ENCODE assay signal across 23 cellular contexts in genomic region chr15:61605343-61605742, GRCh38.
A peak's percentile ranks its signal among the peaks of the same experiment; 100 is the strongest.
DNase-seq lines count a peak whose midpoint lies in the region; ATAC-seq, FAIRE-seq and TF ChIP-seq lines count a peak whose summit lies in the region.
"Had no signal": no experiment of that assay in that cellular context is flagged by ENCODE, and none has a peak within 500 bp of the region (broad histone marks: within the 10 kb centered on the region; RNA-seq: fewer than 3 reads in every experiment).

No MANE protein-coding gene starts in this region.

- no TSS peak for BruUV-seq in IMR-90 (replicated peaks; lab: Mats Ljungman, UMichigan)

- intact Hi-C loops in IMR-90 (cut with micrococcal nuclease): no loop called here
- intact Hi-C loops in activated T-helper 2 cell treated with anti-CD3 and anti-CD28 coated beads, Interferon-gamma antibody, Interleukin-2, Interleukin-4, amounts not matched to agents 10 μg/mL and 5 μg/mL and 100 μg/mL, durations not matched to agents 14 hours and 24 hours and 36 hours (cut with micrococcal nuclease): no loop called here

- H2BK5ac ChIP-seq in IMR-90 (ENCODE audit: low read depth, low read length, poor library complexity, severe bottlenecking): no peak overlapping the region
- H2BK5ac ChIP-seq in H1 (ENCODE audit: low read depth, low read length): no peak overlapping the region

- ATAC-seq in A549: no peak
- ATAC-seq in IMR-90 (ENCODE audit: low read depth): no peak
- no peak for ATAC-seq in GM21786 (IDR thresholded peaks at IDR 0.05; ENCODE audit: unreplicated experiment)
- ATAC-seq: CD8-positive, alpha-beta T cell had no signal

- H3K79me1 ChIP-seq in IMR-90 (ENCODE audit: low read depth in 1 of 2, low read length in 2 of 2) (no peaks in the 10 kb centered on the region), H1 (ENCODE audit: low read depth, low read length) (no peaks in the 10 kb centered on the region)

- TF ChIP-seq POLR2A in A549 (IDR thresholded peaks at IDR 0.05; ENCODE audit: low read length) (no peak), IMR-90 (IDR thresholded peaks at IDR 0.05; ENCODE audit: low read depth, low read length) (no peak), H1 (IDR thresholded peaks at IDR 0.05; ENCODE audit: control extremely low read depth in 1 of 2, low read depth in 2 of 2, low read length in 2 of 2) (no peak)

- no peak overlapping the region for H3K18ac ChIP-seq in IMR-90 (ENCODE audit: low read depth, low read length)
- H3K18ac ChIP-seq in H1 (ENCODE audit: extremely low read depth, low read length): no peak overlapping the region

- no peak overlapping the region for H3K9ac ChIP-seq in IMR-90 (ENCODE audit: low read depth, low read length)
- no peak overlapping the region for H3K9ac ChIP-seq in H1 (replicated peaks in 1 of 4; ENCODE audit: extremely low read depth in 1 of 4, low read depth in 3 of 4, low read length in 3 of 4)
- H3K9ac ChIP-seq: BLaER1 treated with 17β-estradiol and CSF1 and Interleukin-3, amounts not matched to agents 10 nM and 100 nM had no signal

- no peaks in the 10 kb centered on the region for H3K9me3 Mint-ChIP-seq in activated T-helper 2 cell treated with anti-CD3 and anti-CD28 coated beads, Interferon-gamma antibody, Interleukin-2, Interleukin-4, amounts not matched to agents 10 μg/mL and 5 μg/mL and 100 μg/mL, durations not matched to agents 14 hours and 24 hours and 36 hours
- H3K9me3 Mint-ChIP-seq: CD4-positive, alpha-beta T cell; CD8-positive, alpha-beta T cell had no signal

- no peaks in the 10 kb centered on the region for H3K9me3 ChIP-seq in A549
- no peaks in the 10 kb centered on the region for H3K9me3 ChIP-seq in IMR-90 (ENCODE audit: control insufficient read depth, insufficient read depth, low read length)
- no peaks in the 10 kb centered on the region for H3K9me3 ChIP-seq in H1 (ENCODE audit: insufficient read depth in 2 of 2, low read depth in 1 of 2, low read length in 1 of 2)
- H3K9me3 ChIP-seq: BLaER1 treated with 17β-estradiol and CSF1 and Interleukin-3, amounts not matched to agents 10 nM and 100 nM; Caco-2 had no signal

- DNase-seq in A549 (ENCODE audit: low read depth in 1 of 2, low spot score in 1 of 2): no peak
- no peak for DNase-seq in IMR-90
- peak; percentile 65 for DNase-seq in NCI-H2227 treated with DMSO at 0.1 percent for 48 hours (lab: John Stamatoyannopoulos, UW)
- DNase-seq in H1 (ENCODE audit: low read depth in 1 of 2, low spot score in 2 of 2): no peak
- no peak for DNase-seq in activated T-helper 2 cell treated with anti-CD3 and anti-CD28 coated beads, Interferon-gamma antibody, Interleukin-2, Interleukin-4, amounts not matched to agents 10 μg/mL and 5 μg/mL and 100 μg/mL, durations not matched to agents 14 hours and 24 hours and 36 hours (ENCODE audit: low spot score)
- no peak for DNase-seq in stimulated activated CD4-positive, alpha-beta T cell treated with anti-CD3 and anti-CD28 coated beads, Interleukin-1b, Interleukin-23, amount 100 ng/mL, for 48 hours
- DNase-seq: 8988T; AML-193; Caco-2; Calu3; CD4-positive, alpha-beta T cell; CD8-positive, alpha-beta T cell; DMS79 treated with DMSO at 0.1 percent for 48 hours; GF-D8 had no signal

- H3K4me3 ChIP-seq in A549 (no peak overlapping the region), IMR-90 (ENCODE audit: insufficient read depth, low read depth, low read length) (no peak overlapping the region), H1 (ENCODE audit: extremely low read depth in 1 of 4, insufficient read depth in 2 of 4, low read depth in 3 of 4, low read length in 4 of 4) (no peak overlapping the region)
- H3K4me3 ChIP-seq: BLaER1 treated with 17β-estradiol and CSF1 and Interleukin-3, amounts not matched to agents 10 nM and 100 nM had no signal

- H2BK20ac ChIP-seq in IMR-90 (ENCODE audit: low read depth, low read length): no peak overlapping the region
- no peak overlapping the region for H2BK20ac ChIP-seq in H1 (ENCODE audit: low read length)

- no peak overlapping the region for H3K14ac ChIP-seq in IMR-90 (replicated peaks; ENCODE audit: low read depth, low read length)
- H3K14ac ChIP-seq in H1 (ENCODE audit: insufficient read length): no peak overlapping the region

- no peaks in the 10 kb centered on the region for H3K36me3 Mint-ChIP-seq in activated T-helper 2 cell treated with anti-CD3 and anti-CD28 coated beads, Interferon-gamma antibody, Interleukin-2, Interleukin-4, amounts not matched to agents 10 μg/mL and 5 μg/mL and 100 μg/mL, durations not matched to agents 14 hours and 24 hours and 36 hours (ENCODE audit: low read depth)
- H3K36me3 Mint-ChIP-seq: CD8-positive, alpha-beta T cell had no signal

- dilution Hi-C loops in IMR-90 (cut with HindIII; ENCODE audit: low sequenced_read_pairs, unreplicated experiment): no loop called here

- no peaks in the 10 kb centered on the region for H3K27me3 Mint-ChIP-seq in activated T-helper 2 cell treated with anti-CD3 and anti-CD28 coated beads, Interferon-gamma antibody, Interleukin-2, Interleukin-4, amounts not matched to agents 10 μg/mL and 5 μg/mL and 100 μg/mL, durations not matched to agents 14 hours and 24 hours and 36 hours (ENCODE audit: low read depth)

- WGBS in A549 (ENCODE audit: missing lambda C conversion rate): 10% methylated on average over 6 of the region's 6 CpGs
- WGBS in IMR-90 (ENCODE audit: extremely low coverage in 2 of 2, insufficient read length in 1 of 2), 2 experiments: no CpG with 5 or more reads among the region's 6 CpGs
- WGBS in H1 (ENCODE audit: extremely low coverage in 1 of 2, insufficient coverage in 1 of 2, insufficient read length in 1 of 2, insufficient replicate concordance in 2 of 2, low coverage in 1 of 2, low lambda C conversion rate in 2 of 2, missing lambda C conversion rate in 1 of 2), 2 experiments: 92% methylated on average over 6 of the region's 6 CpGs; no CpG with 5 or more reads in 1 of the 2 experiments

- no peak overlapping the region for H3K4me3 Mint-ChIP-seq in activated T-helper 2 cell treated with anti-CD3 and anti-CD28 coated beads, Interferon-gamma antibody, Interleukin-2, Interleukin-4, amounts not matched to agents 10 μg/mL and 5 μg/mL and 100 μg/mL, durations not matched to agents 14 hours and 24 hours and 36 hours (ENCODE audit: low read depth)
- H3K4me3 Mint-ChIP-seq: B cell; CD4-positive, alpha-beta T cell; CD8-positive, alpha-beta T cell had no signal

- H3K9me1 ChIP-seq in IMR-90 (ENCODE audit: insufficient read depth, low read length): no peaks in the 10 kb centered on the region

- H2AFZ ChIP-seq in IMR-90 (replicated peaks; ENCODE audit: low read length, poor library complexity): no peak overlapping the region
- H2AFZ ChIP-seq in H1 (ENCODE audit: low read length): no peak overlapping the region

- TF ChIP-seq CTCF in A549 (IDR thresholded peaks at IDR 0.05) (no peak), IMR-90 (conservative IDR thresholded peaks at IDR 0.05; ENCODE audit: low read depth, low read length) (no peak), H1 (IDR thresholded peaks at IDR 0.05; ENCODE audit: control extremely low read depth in 1 of 3, insufficient read depth in 1 of 3, low read depth in 1 of 3, low read length in 3 of 3) (no peak)

- TF ChIP-seq RAD21 in A549 (conservative IDR thresholded peaks at IDR 0.05 in 1 of 2, IDR thresholded peaks at IDR 0.05 in 1 of 2): no peak
- no peak for TF ChIP-seq RAD21 in IMR-90 (IDR thresholded peaks at IDR 0.05; ENCODE audit: low read length)
- no peak for TF ChIP-seq RAD21 in H1 (IDR thresholded peaks at IDR 0.05 in 1 of 2, conservative IDR thresholded peaks at IDR 0.05 in 1 of 2; ENCODE audit: low read depth in 2 of 2, low read length in 2 of 2)

- FAIRE-seq in A549 (lab: Jason Lieb, UNC): no peak
- no peak for FAIRE-seq in H1 (lab: Jason Lieb, UNC)
- FAIRE-seq: A204.1, D721Med, G401.6, GM12891, GM19239 had no signal

- H4K91ac ChIP-seq in IMR-90 (ENCODE audit: insufficient read depth, low read depth, low read length) (no peak overlapping the region), H1 (replicated peaks; ENCODE audit: insufficient read length, low read length) (no peak overlapping the region)

- CTCF ChIA-PET in A549 (lab: Yijun Ruan, JAX) (interaction anchor here (0.6 to 1.4 kb wide), 3 partner anchors 15 to 182 kb away, joined by 3 to 4 read pairs (median 3); no protein-coding TSS in a partner anchor), IMR-90 (lab: Yijun Ruan, JAX) (no interaction called here), H1 (lab: Charles Lee; ENCODE audit: partially characterized antibody) (interaction anchor here (0.7 to 3.9 kb wide), 2 partner anchors 15 to 37 kb away, joined by 3 to 20 read pairs; no protein-coding TSS in a partner anchor)

- H3K36me3 ChIP-seq in IMR-90 (ENCODE audit: control insufficient read depth, insufficient read depth, low read length) (no peaks in the 10 kb centered on the region), H1 (ENCODE audit: control insufficient read depth in 2 of 4, insufficient read depth in 4 of 4, low read length in 3 of 4) (no peaks in the 10 kb centered on the region)
- H3K36me3 ChIP-seq: BLaER1 treated with 17β-estradiol and CSF1 and Interleukin-3, amounts not matched to agents 10 nM and 100 nM had no signal

- no peak overlapping the region for H2BK15ac ChIP-seq in IMR-90 (ENCODE audit: low read depth, low read length)
- no peak overlapping the region for H2BK15ac ChIP-seq in H1 (ENCODE audit: low read length)

- no peaks in the 10 kb centered on the region for H3K79me2 ChIP-seq in H1 (ENCODE audit: control insufficient read depth in 1 of 2, insufficient read depth in 2 of 2, low read length in 2 of 2)

- H3K23ac ChIP-seq in IMR-90 (ENCODE audit: low read depth, low read length) (no peak overlapping the region), H1 (ENCODE audit: insufficient read length) (no peak overlapping the region)

- TF ChIP-seq EP300 in A549 (IDR thresholded peaks at IDR 0.05): no peak
- TF ChIP-seq EP300 in H1 (IDR thresholded peaks at IDR 0.05; ENCODE audit: borderline replicate concordance in 1 of 2, low read depth in 2 of 2, low read length in 2 of 2): no peak

- H2AK9ac ChIP-seq in IMR-90 (replicated peaks; ENCODE audit: low read depth, low read length, poor library complexity): no peak overlapping the region

- H3K27me3 ChIP-seq in IMR-90 (ENCODE audit: control insufficient read depth, insufficient read depth, low read length) (no peaks in the 10 kb centered on the region), H1 (replicated peaks in 1 of 4; ENCODE audit: control insufficient read depth in 3 of 4, extremely low read depth in 1 of 4, insufficient read depth in 3 of 4, low read length in 3 of 4) (no peaks in the 10 kb centered on the region)
- H3K27me3 ChIP-seq: BLaER1 treated with 17β-estradiol and CSF1 and Interleukin-3, amounts not matched to agents 10 nM and 100 nM had no signal

- H3K56ac ChIP-seq in IMR-90 (ENCODE audit: extremely low read depth, insufficient read depth, low read length) (no peak overlapping the region), H1 (replicated peaks; ENCODE audit: insufficient read length, low read depth, low read length) (no peak overlapping the region)

- H4K8ac ChIP-seq in IMR-90 (ENCODE audit: low read depth in 2 of 2, low read length in 2 of 2): no peak overlapping the region
- H4K8ac ChIP-seq in H1 (ENCODE audit: extremely low read depth, insufficient read depth, low read length): no peak overlapping the region

- H4K20me1 ChIP-seq in IMR-90 (ENCODE audit: insufficient read depth, low read length) (no peaks in the 10 kb centered on the region), H1 (replicated peaks in 1 of 2; ENCODE audit: control insufficient read depth in 1 of 2, insufficient read depth in 2 of 2, low read length in 2 of 2) (no peaks in the 10 kb centered on the region)
- H4K20me1 ChIP-seq: BLaER1 treated with 17β-estradiol and CSF1 and Interleukin-3, amounts not matched to agents 10 nM and 100 nM had no signal

- H2BK12ac ChIP-seq in H1 (ENCODE audit: low read depth, low read length): no peak overlapping the region

- H3K4me1 ChIP-seq in A549 (no peaks in the 10 kb centered on the region), IMR-90 (ENCODE audit: control insufficient read depth, insufficient read depth, low read length) (no peaks in the 10 kb centered on the region), H1 (replicated peaks in 1 of 4; ENCODE audit: control insufficient read depth in 3 of 4, insufficient read depth in 4 of 4, low read length in 3 of 4) (no peaks in the 10 kb centered on the region)
- H3K4me1 ChIP-seq: BLaER1 treated with 17β-estradiol and CSF1 and Interleukin-3, amounts not matched to agents 10 nM and 100 nM; Caco-2 had no signal

- H2AK5ac ChIP-seq in IMR-90 (ENCODE audit: low read depth, low read length): no peak overlapping the region
- no peak overlapping the region for H2AK5ac ChIP-seq in H1 (ENCODE audit: low read depth, low read length)

- H3K27ac Mint-ChIP-seq in activated T-helper 2 cell treated with anti-CD3 and anti-CD28 coated beads, Interferon-gamma antibody, Interleukin-2, Interleukin-4, amounts not matched to agents 10 μg/mL and 5 μg/mL and 100 μg/mL, durations not matched to agents 14 hours and 24 hours and 36 hours: no peak overlapping the region
- H3K27ac Mint-ChIP-seq: B cell; CD4-positive, alpha-beta T cell; CD8-positive, alpha-beta T cell had no signal

- no peak overlapping the region for H3K4ac ChIP-seq in IMR-90 (ENCODE audit: low read depth, low read length)
- H3K4ac ChIP-seq in H1 (replicated peaks; ENCODE audit: insufficient read length, low read depth, low read length): no peak overlapping the region

- no peaks in the 10 kb centered on the region for H3K4me1 Mint-ChIP-seq in activated T-helper 2 cell treated with anti-CD3 and anti-CD28 coated beads, Interferon-gamma antibody, Interleukin-2, Interleukin-4, amounts not matched to agents 10 μg/mL and 5 μg/mL and 100 μg/mL, durations not matched to agents 14 hours and 24 hours and 36 hours (ENCODE audit: low read depth)
- H3K4me1 Mint-ChIP-seq: B cell had no signal

- H2BK120ac ChIP-seq in IMR-90 (ENCODE audit: low read depth, low read length): no peak overlapping the region
- H2BK120ac ChIP-seq in H1 (replicated peaks; ENCODE audit: low read depth, low read length): no peak overlapping the region

- H3K23me2 ChIP-seq in H1 (ENCODE audit: low read depth, low read length): no peaks in the 10 kb centered on the region

- in situ Hi-C loops in IMR-90 (cut with MboI; ENCODE audit: low sequenced_read_pairs): no loop called here

- no peak overlapping the region for H3K27ac ChIP-seq in A549
- H3K27ac ChIP-seq in IMR-90 (ENCODE audit: insufficient read depth, low read length): no peak overlapping the region
- H3K27ac ChIP-seq in H1 (ENCODE audit: low read depth, low read length): no peak overlapping the region
- H3K27ac ChIP-seq: BLaER1 treated with 17β-estradiol and CSF1 and Interleukin-3, amounts not matched to agents 10 nM and 100 nM; C4-2B had no signal

- H3K4me2 ChIP-seq in A549: no peak overlapping the region
- H3K4me2 ChIP-seq in IMR-90 (ENCODE audit: low read depth, low read length): no peak overlapping the region
- no peak overlapping the region for H3K4me2 ChIP-seq in H1 (ENCODE audit: insufficient read depth in 1 of 2, low read depth in 2 of 2, low read length in 2 of 2)
- H3K4me2 ChIP-seq: BLaER1 treated with 17β-estradiol and CSF1 and Interleukin-3, amounts not matched to agents 10 nM and 100 nM had no signal

- H4K5ac ChIP-seq in IMR-90 (ENCODE audit: low read depth, low read length): no peak overlapping the region
- H4K5ac ChIP-seq in H1 (ENCODE audit: insufficient read length, low read depth, low read length): no peak overlapping the region

- POLR2A ChIA-PET in A549 (lab: Yijun Ruan, JAX) (interaction anchor here (0.6 kb wide), 1 partner anchor 12 kb away, joined by 5 read pairs; no protein-coding TSS in a partner anchor), IMR-90 (lab: Charles Lee; ENCODE audit: unreplicated experiment) (no interaction called here), H1 (lab: Charles Lee; ENCODE audit: partially characterized antibody) (no interaction called here)

Comparison
In these comparisons a context has a peak if more than half of its experiments do, and no peak if none do; other contexts are left out.
1. Of the 18 proteins assayed by ChIP-seq in both H1 and A549: peak only in H1: none; only in A549: none; in both: MAFK; in neither: 17.